Comparison of ENCODE assay signal across 2 cellular contexts in the genomic region with DNA sequence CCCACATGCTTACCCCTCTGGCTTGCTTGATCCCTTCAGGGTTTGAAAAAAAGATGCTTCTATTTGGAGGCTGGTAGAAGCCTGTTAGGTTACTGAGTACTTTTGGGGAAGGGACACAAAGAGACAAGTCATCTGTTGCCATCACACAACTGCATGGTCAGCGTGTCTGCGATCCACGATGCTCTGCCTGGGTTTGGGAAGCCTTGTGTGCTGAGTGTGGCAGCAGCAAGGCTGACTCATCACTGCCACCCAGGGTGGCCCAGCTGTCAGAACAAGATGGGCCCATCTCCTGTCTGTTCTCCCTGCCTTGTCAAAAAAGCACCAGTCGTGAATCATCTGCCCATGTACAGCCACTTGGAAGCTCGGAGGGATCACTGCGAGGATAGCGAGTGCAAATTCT.
TF ChIP-seq lines count a peak whose summit lies in the region.

No MANE protein-coding gene starts in this region.

TF ChIP-seq in HCT116, 20 proteins besides CTCF, POLR2A, EP300 and RAD21:
- TF ChIP-seq EGR1 (IDR thresholded peaks at IDR 0.05; ENCODE audit: low read depth), result no peak
- TF ChIP-seq CBX3 (IDR thresholded peaks at IDR 0.05; ENCODE audit: low read depth), result no peak
- no peak for TF ChIP-seq ZFX (IDR thresholded peaks at IDR 0.05)
- TF ChIP-seq, protein P1, sequence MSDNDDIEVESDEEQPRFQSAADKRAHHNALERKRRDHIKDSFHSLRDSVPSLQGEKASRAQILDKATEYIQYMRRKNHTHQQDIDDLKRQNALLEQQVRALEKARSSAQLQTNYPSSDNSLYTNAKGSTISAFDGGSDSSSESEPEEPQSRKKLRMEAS (IDR thresholded peaks at IDR 0.05), result no peak
- no peak for TF ChIP-seq ZNF274 (IDR thresholded peaks at IDR 0.05; ENCODE audit: low read depth, low read length)
- TF ChIP-seq POLR2AphosphoS5 (IDR thresholded peaks at IDR 0.05; ENCODE audit: low read depth, low read length), result no peak
- no peak for TF ChIP-seq SIN3A (IDR thresholded peaks at IDR 0.05; ENCODE audit: low read depth)
- no peak for TF ChIP-seq TCF7L2 (IDR thresholded peaks at IDR 0.05; ENCODE audit: borderline replicate concordance, extremely low read depth, insufficient read depth, insufficient read length)
- no peak for TF ChIP-seq SP1 (IDR thresholded peaks at IDR 0.05; ENCODE audit: low read depth)
- TF ChIP-seq SRF (IDR thresholded peaks at IDR 0.05; ENCODE audit: low read depth), result no peak
- TF ChIP-seq, protein P2, sequence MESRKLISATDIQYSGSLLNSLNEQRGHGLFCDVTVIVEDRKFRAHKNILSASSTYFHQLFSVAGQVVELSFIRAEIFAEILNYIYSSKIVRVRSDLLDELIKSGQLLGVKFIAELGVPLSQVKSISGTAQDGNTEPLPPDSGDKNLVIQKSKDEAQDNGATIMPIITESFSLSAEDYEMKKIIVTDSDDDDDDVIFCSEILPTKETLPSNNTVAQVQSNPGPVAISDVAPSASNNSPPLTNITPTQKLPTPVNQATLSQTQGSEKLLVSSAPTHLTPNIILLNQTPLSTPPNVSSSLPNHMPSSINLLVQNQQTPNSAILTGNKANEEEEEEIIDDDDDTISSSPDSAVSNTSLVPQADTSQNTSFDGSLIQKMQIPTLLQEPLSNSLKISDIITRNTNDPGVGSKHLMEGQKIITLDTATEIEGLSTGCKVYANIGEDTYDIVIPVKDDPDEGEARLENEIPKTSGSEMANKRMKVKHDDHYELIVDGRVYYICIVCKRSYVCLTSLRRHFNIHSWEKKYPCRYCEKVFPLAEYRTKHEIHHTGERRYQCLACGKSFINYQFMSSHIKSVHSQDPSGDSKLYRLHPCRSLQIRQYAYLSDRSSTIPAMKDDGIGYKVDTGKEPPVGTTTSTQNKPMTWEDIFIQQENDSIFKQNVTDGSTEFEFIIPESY (IDR thresholded peaks at IDR 0.05; ENCODE audit: extremely low read depth, insufficient replicate concordance, low read length), result no peak
- no peak for TF ChIP-seq EZH2 (IDR thresholded peaks at IDR 0.05)
- TF ChIP-seq JUND (IDR thresholded peaks at IDR 0.05), result no peak
- no peak for TF ChIP-seq CEBPB (IDR thresholded peaks at IDR 0.05; ENCODE audit: low read depth)
- TF ChIP-seq, protein P3, sequence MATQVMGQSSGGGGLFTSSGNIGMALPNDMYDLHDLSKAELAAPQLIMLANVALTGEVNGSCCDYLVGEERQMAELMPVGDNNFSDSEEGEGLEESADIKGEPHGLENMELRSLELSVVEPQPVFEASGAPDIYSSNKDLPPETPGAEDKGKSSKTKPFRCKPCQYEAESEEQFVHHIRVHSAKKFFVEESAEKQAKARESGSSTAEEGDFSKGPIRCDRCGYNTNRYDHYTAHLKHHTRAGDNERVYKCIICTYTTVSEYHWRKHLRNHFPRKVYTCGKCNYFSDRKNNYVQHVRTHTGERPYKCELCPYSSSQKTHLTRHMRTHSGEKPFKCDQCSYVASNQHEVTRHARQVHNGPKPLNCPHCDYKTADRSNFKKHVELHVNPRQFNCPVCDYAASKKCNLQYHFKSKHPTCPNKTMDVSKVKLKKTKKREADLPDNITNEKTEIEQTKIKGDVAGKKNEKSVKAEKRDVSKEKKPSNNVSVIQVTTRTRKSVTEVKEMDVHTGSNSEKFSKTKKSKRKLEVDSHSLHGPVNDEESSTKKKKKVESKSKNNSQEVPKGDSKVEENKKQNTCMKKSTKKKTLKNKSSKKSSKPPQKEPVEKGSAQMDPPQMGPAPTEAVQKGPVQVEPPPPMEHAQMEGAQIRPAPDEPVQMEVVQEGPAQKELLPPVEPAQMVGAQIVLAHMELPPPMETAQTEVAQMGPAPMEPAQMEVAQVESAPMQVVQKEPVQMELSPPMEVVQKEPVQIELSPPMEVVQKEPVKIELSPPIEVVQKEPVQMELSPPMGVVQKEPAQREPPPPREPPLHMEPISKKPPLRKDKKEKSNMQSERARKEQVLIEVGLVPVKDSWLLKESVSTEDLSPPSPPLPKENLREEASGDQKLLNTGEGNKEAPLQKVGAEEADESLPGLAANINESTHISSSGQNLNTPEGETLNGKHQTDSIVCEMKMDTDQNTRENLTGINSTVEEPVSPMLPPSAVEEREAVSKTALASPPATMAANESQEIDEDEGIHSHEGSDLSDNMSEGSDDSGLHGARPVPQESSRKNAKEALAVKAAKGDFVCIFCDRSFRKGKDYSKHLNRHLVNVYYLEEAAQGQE (IDR thresholded peaks at IDR 0.05; ENCODE audit: low read depth), result no peak
- no peak for TF ChIP-seq FOSL1 (IDR thresholded peaks at IDR 0.05; ENCODE audit: low read depth)
- TF ChIP-seq, protein P4, sequence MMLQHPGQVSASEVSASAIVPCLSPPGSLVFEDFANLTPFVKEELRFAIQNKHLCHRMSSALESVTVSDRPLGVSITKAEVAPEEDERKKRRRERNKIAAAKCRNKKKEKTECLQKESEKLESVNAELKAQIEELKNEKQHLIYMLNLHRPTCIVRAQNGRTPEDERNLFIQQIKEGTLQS (IDR thresholded peaks at IDR 0.05), result no peak
- TF ChIP-seq YY1 (IDR thresholded peaks at IDR 0.05; ENCODE audit: extremely low read depth, insufficient replicate concordance, low read depth, low read length), result no peak

TF ChIP-seq in SK-N-SH, 30 proteins besides CTCF, POLR2A, EP300 and RAD21:
- TF ChIP-seq FOXM1 (IDR thresholded peaks at IDR 0.05; ENCODE audit: low read depth) (no peak), MEF2A (IDR thresholded peaks at IDR 0.05; ENCODE audit: borderline replicate concordance, low read depth) (no peak), ELF1 (IDR thresholded peaks at IDR 0.05) (no peak), POLR2AphosphoS5 (IDR thresholded peaks at IDR 0.05; ENCODE audit: low read depth, low read length) (no peak)
- TF ChIP-seq, protein P5, sequence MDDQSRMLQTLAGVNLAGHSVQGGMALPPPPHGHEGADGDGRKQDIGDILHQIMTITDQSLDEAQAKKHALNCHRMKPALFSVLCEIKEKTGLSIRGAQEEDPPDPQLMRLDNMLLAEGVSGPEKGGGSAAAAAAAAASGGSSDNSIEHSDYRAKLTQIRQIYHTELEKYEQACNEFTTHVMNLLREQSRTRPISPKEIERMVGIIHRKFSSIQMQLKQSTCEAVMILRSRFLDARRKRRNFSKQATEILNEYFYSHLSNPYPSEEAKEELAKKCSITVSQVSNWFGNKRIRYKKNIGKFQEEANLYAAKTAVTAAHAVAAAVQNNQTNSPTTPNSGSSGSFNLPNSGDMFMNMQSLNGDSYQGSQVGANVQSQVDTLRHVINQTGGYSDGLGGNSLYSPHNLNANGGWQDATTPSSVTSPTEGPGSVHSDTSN (IDR thresholded peaks at IDR 0.05), result peak; percentile 53
- TF ChIP-seq, protein P6, sequence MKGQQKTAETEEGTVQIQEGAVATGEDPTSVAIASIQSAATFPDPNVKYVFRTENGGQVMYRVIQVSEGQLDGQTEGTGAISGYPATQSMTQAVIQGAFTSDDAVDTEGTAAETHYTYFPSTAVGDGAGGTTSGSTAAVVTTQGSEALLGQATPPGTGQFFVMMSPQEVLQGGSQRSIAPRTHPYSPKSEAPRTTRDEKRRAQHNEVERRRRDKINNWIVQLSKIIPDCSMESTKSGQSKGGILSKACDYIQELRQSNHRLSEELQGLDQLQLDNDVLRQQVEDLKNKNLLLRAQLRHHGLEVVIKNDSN (IDR thresholded peaks at IDR 0.05; ENCODE audit: borderline replicate concordance, low read depth), result no peak
